Comparison of ENCODE assay signal across 22 cellular contexts in genomic region chr4:183458005-183458404, GRCh38. TPM values are rescaled to one million over a fixed set of nuclear protein-coding genes. Genes with fewer than 3 reads are reported as not detected.
DNase-seq lines count a peak whose midpoint lies in the region; ATAC-seq, FAIRE-seq and TF ChIP-seq lines count a peak whose summit lies in the region.
"Had no signal": no experiment of that assay in that cellular context is flagged by ENCODE, and none has a peak within 500 bp of the region (broad histone marks: within the 10 kb centered on the region; RNA-seq: fewer than 3 reads in every experiment).

No MANE protein-coding gene starts in this region.

- no peaks in the 10 kb centered on the region for H3K79me2 ChIP-seq in GM23338 (replicated peaks; ENCODE audit: insufficient read depth)
- no peaks in the 10 kb centered on the region for H3K79me2 ChIP-seq in K562 (ENCODE audit: control insufficient read depth, insufficient read depth, low read length)

- no TSS peak for BruUV-seq in K562 (replicated peaks; lab: Mats Ljungman, UMichigan)

- 76% methylated on average over 5 of the region's 5 CpGs for whole genome bisulfite sequencing in A549 (ENCODE audit: missing lambda C conversion rate)
- 76% methylated on average over 5 of the region's 5 CpGs for WGBS in K562 (ENCODE audit: insufficient coverage, low coverage, missing lambda C conversion rate)

- in situ Hi-C loops in K562 (cut with MboI), result loop anchor here (25.0 kb wide), 1 partner anchor 704 kb away; no protein-coding TSS in a partner anchor

- TF ChIP-seq POLR2A in A549 (IDR thresholded peaks at IDR 0.05; ENCODE audit: low read length), result no peak
- no peak for TF ChIP-seq POLR2A in K562 (conservative IDR thresholded peaks at IDR 0.05)

- DNase-seq in A549 (ENCODE audit: low read depth in 1 of 2, low spot score in 1 of 2) (no peak), GM23338 (ENCODE audit: low spot score) (no peak), K562 (ENCODE audit: extremely low read depth in 1 of 4, low spot score in 3 of 4) (no peak), ecto neural progenitor cell (ENCODE audit: low spot score) (no peak), putamen (ENCODE audit: low spot score) (no peak)
- DNase-seq in activated T-cell treated with anti-CD3 and anti-CD28 coated beads, Interleukin-2, amount 50 U/mL, for 72 hours, result no peak
- DNase-seq: 8988T; AML-193; Caco-2; Calu3; CD4-positive, alpha-beta T cell; CD8-positive, alpha-beta T cell; DMS79 treated with DMSO at 0.1 percent for 48 hours; GF-D8 had no signal

- H4K20me1 ChIP-seq in GM23338 (replicated peaks; ENCODE audit: insufficient read depth), result no peaks in the 10 kb centered on the region
- no peaks in the 10 kb centered on the region for H4K20me1 ChIP-seq in K562 (replicated peaks; ENCODE audit: control insufficient read depth, insufficient read depth, low read length)
- H4K20me1 ChIP-seq: BLaER1 treated with 17β-estradiol and CSF1 and Interleukin-3, amounts not matched to agents 10 nM and 100 nM had no signal

- H3K9me3 Mint-ChIP-seq in GM23338, result no peaks in the 10 kb centered on the region; the same call in 2 of the 3 replicates
- H3K9me3 Mint-ChIP-seq in activated T-cell treated with anti-CD3 and anti-CD28 coated beads, Interleukin-2, amount 50 U/mL, for 72 hours, result no peaks in the 10 kb centered on the region
- H3K9me3 Mint-ChIP-seq: CD4-positive, alpha-beta T cell; CD8-positive, alpha-beta T cell had no signal

- POLR2A ChIA-PET in A549 (lab: Yijun Ruan, JAX) (no interaction called here), K562 (lab: Yijun Ruan, JAX) (no interaction called here)

- no peak overlapping the region for H2AFZ ChIP-seq in GM23338
- H2AFZ ChIP-seq in K562 (ENCODE audit: low read depth, low read length), result no peak overlapping the region

- no peak for FAIRE-seq in A549 (lab: Jason Lieb, UNC)
- no peak for FAIRE-seq in K562 (lab: Jason Lieb, UNC)
- FAIRE-seq: A204.1, D721Med, G401.6, GM12891, GM19239 had no signal

- H3K36me3 ChIP-seq in GM23338 (ENCODE audit: insufficient read depth) (no peaks in the 10 kb centered on the region), K562 (ENCODE audit: control insufficient read depth, insufficient read depth, low read length) (0 out of 3 replicates have a peak, but pooled peaks cover 3% of the 10 kb centered on the region)

- no peaks in the 10 kb centered on the region for H3K4me1 ChIP-seq in A549
- no peaks in the 10 kb centered on the region for H3K4me1 ChIP-seq in GM23338 (ENCODE audit: insufficient read depth)
- peaks cover 0 to 3% of the 10 kb centered on the region in 2 experiments; a peak in 1 of 5 replicates for H3K4me1 ChIP-seq in K562 (replicated peaks in 1 of 2; ENCODE audit: control insufficient read depth in 2 of 2, insufficient read depth in 2 of 2, low read length in 2 of 2)
- H3K4me1 ChIP-seq: Caco-2 had no signal

- CTCF ChIA-PET in A549 (lab: Yijun Ruan, JAX) (no interaction called here), K562 (lab: Yijun Ruan, JAX; ENCODE audit: low intra/inter-chr PET ratio) (no interaction called here)

- intact Hi-C loops in K562 (cut with micrococcal nuclease), result no loop called here

- no peaks in the 10 kb centered on the region for H3K9me1 ChIP-seq in K562 (ENCODE audit: control insufficient read depth, insufficient read depth, low read length)

- H3F3A ChIP-seq in GM23338 (replicated peaks; ENCODE audit: low read depth), result no peaks in the 10 kb centered on the region

- H3K9ac ChIP-seq in K562 (ENCODE audit: insufficient read depth in 1 of 2, low read depth in 2 of 2, low read length in 2 of 2), result no peak overlapping the region
- H3K9ac ChIP-seq: BLaER1 treated with 17β-estradiol and CSF1 and Interleukin-3, amounts not matched to agents 10 nM and 100 nM had no signal

- H3K4me1 Mint-ChIP-seq in GM23338, result no peaks in the 10 kb centered on the region
- peaks cover 15% of the 10 kb centered on the region for H3K4me1 Mint-ChIP-seq in activated T-cell treated with anti-CD3 and anti-CD28 coated beads, Interleukin-2, amount 50 U/mL, for 72 hours (ENCODE audit: low read depth)

- TF ChIP-seq CTCF in A549 (IDR thresholded peaks at IDR 0.05), result no peak
- TF ChIP-seq CTCF in GM23338 (conservative IDR thresholded peaks at IDR 0.05; ENCODE audit: low read depth in 2 of 2), result no peak
- TF ChIP-seq CTCF in K562 (IDR thresholded peaks at IDR 0.05 in 2 of 3, conservative IDR thresholded peaks at IDR 0.05 in 1 of 3; ENCODE audit: insufficient read depth in 2 of 3, low read depth in 1 of 3, low read length in 3 of 3), result no peak

- no peaks in the 10 kb centered on the region for H3K27me3 Mint-ChIP-seq in GM23338 (ENCODE audit: insufficient read depth, low read depth, poor library complexity)
- H3K27me3 Mint-ChIP-seq in activated T-cell treated with anti-CD3 and anti-CD28 coated beads, Interleukin-2, amount 50 U/mL, for 72 hours (ENCODE audit: low read depth), result no peaks in the 10 kb centered on the region
- H3K27me3 Mint-ChIP-seq: B cell; CD4-positive, alpha-beta T cell had no signal

- H3K4me3 ChIP-seq in A549, result no peak overlapping the region
- H3K4me3 ChIP-seq in GM23338, result no peak overlapping the region
- H3K4me3 ChIP-seq in K562, result no peak overlapping the region
- H3K4me3 ChIP-seq: BLaER1 treated with 17β-estradiol and CSF1 and Interleukin-3, amounts not matched to agents 10 nM and 100 nM had no signal

- no peak for TF ChIP-seq EP300 in A549 (IDR thresholded peaks at IDR 0.05)
- TF ChIP-seq EP300 in K562 (IDR thresholded peaks at IDR 0.05; ENCODE audit: low read length), result no peak

- H3K27ac ChIP-seq in A549 (no peak overlapping the region), GM23338 (ENCODE audit: low read depth) (no peak overlapping the region), K562 (ENCODE audit: extremely low read depth, low read depth, low read length) (no peak overlapping the region)
- H3K27ac ChIP-seq: BLaER1 treated with 17β-estradiol and CSF1 and Interleukin-3, amounts not matched to agents 10 nM and 100 nM; C4-2B had no signal

- H3K4me2 ChIP-seq in A549 (no peak overlapping the region), GM23338 (no peak overlapping the region), K562 (ENCODE audit: insufficient read depth, low read length) (no peak overlapping the region)
- H3K4me2 ChIP-seq: BLaER1 treated with 17β-estradiol and CSF1 and Interleukin-3, amounts not matched to agents 10 nM and 100 nM had no signal

- H3K27ac Mint-ChIP-seq in GM23338, result peak overlapping the region; percentile 84; the same call in 1 of the 2 replicates
- no peak overlapping the region for H3K27ac Mint-ChIP-seq in activated T-cell treated with anti-CD3 and anti-CD28 coated beads, Interleukin-2, amount 50 U/mL, for 72 hours
- H3K27ac Mint-ChIP-seq: B cell; CD4-positive, alpha-beta T cell; CD8-positive, alpha-beta T cell had no signal

- H3K27me3 ChIP-seq in GM23338 (ENCODE audit: insufficient read depth) (no peaks in the 10 kb centered on the region), K562 (ENCODE audit: control insufficient read depth in 2 of 2, insufficient read depth in 2 of 2, low read length in 2 of 2) (no peaks in the 10 kb centered on the region)
- H3K27me3 ChIP-seq: BLaER1 treated with 17β-estradiol and CSF1 and Interleukin-3, amounts not matched to agents 10 nM and 100 nM had no signal

- no peak overlapping the region for H3K4me3 Mint-ChIP-seq in GM23338
- H3K4me3 Mint-ChIP-seq in activated T-cell treated with anti-CD3 and anti-CD28 coated beads, Interleukin-2, amount 50 U/mL, for 72 hours, result no peak overlapping the region
- H3K4me3 Mint-ChIP-seq: B cell; CD4-positive, alpha-beta T cell; CD8-positive, alpha-beta T cell had no signal

- H3K36me3 Mint-ChIP-seq in GM23338 (ENCODE audit: low read depth), result peaks cover 5% of the 10 kb centered on the region; the same call in 2 of the 3 replicates
- no peaks in the 10 kb centered on the region for H3K36me3 Mint-ChIP-seq in activated T-cell treated with anti-CD3 and anti-CD28 coated beads, Interleukin-2, amount 50 U/mL, for 72 hours (ENCODE audit: insufficient read depth in 2 of 2)
- H3K36me3 Mint-ChIP-seq: CD8-positive, alpha-beta T cell had no signal

- no peak for ATAC-seq in A549
- ATAC-seq in GM23338, result no peak
- no peak for ATAC-seq in K562
- no peak for ATAC-seq in activated T-cell treated with anti-CD3 and anti-CD28 coated beads, Interleukin-2, amount 50 U/mL, for 72 hours (replicated peaks in 1 of 2)
- ATAC-seq: CD8-positive, alpha-beta T cell had no signal

- H3K9me3 ChIP-seq in A549 (no peaks in the 10 kb centered on the region), K562 (replicated peaks; ENCODE audit: control insufficient read depth, insufficient read depth, low read depth, low read length) (no peaks in the 10 kb centered on the region)
- H3K9me3 ChIP-seq: Caco-2 had no signal

- no peak for TF ChIP-seq RAD21 in A549 (conservative IDR thresholded peaks at IDR 0.05 in 1 of 2, IDR thresholded peaks at IDR 0.05 in 1 of 2)
- no peak for TF ChIP-seq RAD21 in K562 (CRISPR knock-in tag; conservative IDR thresholded peaks at IDR 0.05 in 1 of 2, IDR thresholded peaks at IDR 0.05 in 1 of 2)

- no peaks in the 10 kb centered on the region for H3K9me2 ChIP-seq in GM23338 (ENCODE audit: insufficient read depth)

RNA-seq across cellular contexts. Expression of gene CDKN2AIP, which starts 13.6 kb away (rescaled TPM):
- polyA plus RNA-seq in A549 (2011; rRNA removed) (10.2 and 12.4 TPM in 2 replicates), A549 (2017; fragmentation: RNase III; extraction: RNeasy Plus Mini Kit Qiagen cat#74134 plus additional on column Dnase treatment) (8.9 to 9.6 TPM (median 9.1 TPM) in 3 replicates), GM23338 (2016; fragmentation: Nextera tagmentation; extraction: Ambion mirVana) (12.9 and 15.2 TPM in 2 replicates), K562 (2011; rRNA removed) (21.4 and 22.0 TPM in 2 replicates), K562 (2014; fragmentation: Illumina TruSeq; extraction: Trizol) (17.7 and 18.8 TPM in 2 replicates), K562 (2014; fragmentation: Nextera tagmentation; extraction: Ambion mirVana) (1 to 10 TPM; 5.9 to 7.7 TPM), K562 (2014; rRNA removed) (19.7 and 20.3 TPM in 2 replicates)
- polyA plus RNA-seq in A549 (2012; cell fraction: cytosol; rRNA removed), result 4.1 and 5.4 TPM in 2 replicates
- polyA plus RNA-seq in A549 (2012; cell fraction: nucleus; rRNA removed), result 4.2 and 4.3 TPM in 2 replicates
- 5.6 and 6.2 TPM in 2 replicates for polyA minus RNA-seq in A549 (2011; rRNA and poly(A)+ RNA removed)
- 22.4 and 27.2 TPM in 2 replicates for total RNA-seq in GM23338 (2014; rRNA removed; shearing (Covaris generic))
- 14.8 and 35.4 TPM in 2 replicates for total RNA-seq in K562 (2011; cell fraction: chromatin; rRNA removed; ENCODE audit: low replicate concordance)
- total RNA-seq in K562 (2011; cell fraction: nucleolus; rRNA removed), result 14.2 and 14.5 TPM in 2 replicates
- 15.3 and 16.4 TPM in 2 replicates for total RNA-seq in K562 (2011; cell fraction: nucleoplasm; rRNA removed)
- total RNA-seq in K562 (2014; rRNA removed) (18.0 and 21.5 TPM in 2 replicates), K562 (2014; rRNA removed; fragmentation: Illumina TruSeq; extraction: Trizol) (21.2 and 21.7 TPM in 2 replicates), K562 (2015; rRNA removed; fragmentation: Illumina TruSeq; extraction: Trizol) (19.5 and 19.8 TPM in 2 replicates), K562 (2021) (20.3 and 20.9 TPM in 2 replicates)
- 8.4 and 8.8 TPM in 2 replicates for polyA plus RNA-seq in K562 (2011; cell fraction: cytosol; rRNA removed)
- 10.5 and 19.4 TPM in 2 replicates for polyA plus RNA-seq in K562 (2011; cell fraction: nucleus; rRNA removed)
- polyA plus RNA-seq in K562 (2012), result 14.6 and 18.2 TPM in 2 replicates
- polyA minus RNA-seq in K562 (2011; rRNA and poly(A)+ RNA removed), result 23.9 and 24.1 TPM in 2 replicates
- 8.8 and 9.3 TPM in 2 replicates for polyA minus RNA-seq in K562 (2011; cell fraction: cytosol; rRNA and poly(A)+ RNA removed)
- 26.8 and 64.6 TPM in 2 replicates for polyA minus RNA-seq in K562 (2011; cell fraction: nucleus; rRNA and poly(A)+ RNA removed)
- 10 to 100 TPM; 29.7 to 48.0 TPM for total RNA-seq in activated T-cell treated with anti-CD3 and anti-CD28 coated beads, Interleukin-2, amount 50 U/mL, for 72 hours

RNA-seq across cellular contexts. Expression of gene ING2, which starts 46.9 kb away (rescaled TPM):
- polyA plus RNA-seq in A549 (2011; rRNA removed) (9.9 and 16.9 TPM in 2 replicates), A549 (2017; fragmentation: RNase III; extraction: RNeasy Plus Mini Kit Qiagen cat#74134 plus additional on column Dnase treatment) (13.6 to 16.4 TPM (median 14.8 TPM) in 3 replicates), GM23338 (2016; fragmentation: Nextera tagmentation; extraction: Ambion mirVana) (32.8 and 34.2 TPM in 2 replicates), K562 (2011; rRNA removed) (8.3 and 9.5 TPM in 2 replicates), K562 (2014; fragmentation: Illumina TruSeq; extraction: Trizol) (18.0 and 21.4 TPM in 2 replicates), K562 (2014; fragmentation: Nextera tagmentation; extraction: Ambion mirVana) (1 to 10 TPM; 2.9 to 4.2 TPM), K562 (2014; rRNA removed) (12.5 and 18.6 TPM in 2 replicates)
- 6.7 and 8.1 TPM in 2 replicates for polyA plus RNA-seq in A549 (2012; cell fraction: cytosol; rRNA removed)
- 1.8 and 2.9 TPM in 2 replicates for polyA plus RNA-seq in A549 (2012; cell fraction: nucleus; rRNA removed)
- polyA minus RNA-seq in A549 (2011; rRNA and poly(A)+ RNA removed), result 1.8 and 2.0 TPM in 2 replicates
- total RNA-seq in GM23338 (2014; rRNA removed; shearing (Covaris generic)), result 18.5 and 21.5 TPM in 2 replicates
- total RNA-seq in K562 (2011; cell fraction: chromatin; rRNA removed; ENCODE audit: low replicate concordance), result 1.8 and 14.2 TPM in 2 replicates
- total RNA-seq in K562 (2011; cell fraction: nucleolus; rRNA removed), result 2.3 and 2.8 TPM in 2 replicates
- 5.6 and 6.2 TPM in 2 replicates for total RNA-seq in K562 (2011; cell fraction: nucleoplasm; rRNA removed)
- total RNA-seq in K562 (2014; rRNA removed) (12.4 and 12.5 TPM in 2 replicates), K562 (2014; rRNA removed; fragmentation: Illumina TruSeq; extraction: Trizol) (13.8 and 15.1 TPM in 2 replicates), K562 (2015; rRNA removed; fragmentation: Illumina TruSeq; extraction: Trizol) (16.9 and 17.5 TPM in 2 replicates), K562 (2021) (8.7 and 10.0 TPM in 2 replicates)
- 2.9 and 3.8 TPM in 2 replicates for polyA plus RNA-seq in K562 (2011; cell fraction: cytosol; rRNA removed)
- 3.5 and 4.5 TPM in 2 replicates for polyA plus RNA-seq in K562 (2011; cell fraction: nucleus; rRNA removed)
- polyA plus RNA-seq in K562 (2012), result 10.9 and 14.7 TPM in 2 replicates
- 4.5 and 7.3 TPM in 2 replicates for polyA minus RNA-seq in K562 (2011; rRNA and poly(A)+ RNA removed)
- 2.9 and 4.9 TPM in 2 replicates for polyA minus RNA-seq in K562 (2011; cell fraction: cytosol; rRNA and poly(A)+ RNA removed)
- 2.4 and 6.7 TPM in 2 replicates for polyA minus RNA-seq in K562 (2011; cell fraction: nucleus; rRNA and poly(A)+ RNA removed)
- 10 to 100 TPM; 19.4 to 21.4 TPM for total RNA-seq in activated T-cell treated with anti-CD3 and anti-CD28 coated beads, Interleukin-2, amount 50 U/mL, for 72 hours

Comparison
In these comparisons a context has a peak if more than half of its experiments do, and no peak if none do; other contexts are left out.
1. Of the 35 proteins assayed by ChIP-seq in both K562 and A549: peak only in K562: none; only in A549: MAFK; in both: none; in neither: 34.